In the genomic region with DNA sequence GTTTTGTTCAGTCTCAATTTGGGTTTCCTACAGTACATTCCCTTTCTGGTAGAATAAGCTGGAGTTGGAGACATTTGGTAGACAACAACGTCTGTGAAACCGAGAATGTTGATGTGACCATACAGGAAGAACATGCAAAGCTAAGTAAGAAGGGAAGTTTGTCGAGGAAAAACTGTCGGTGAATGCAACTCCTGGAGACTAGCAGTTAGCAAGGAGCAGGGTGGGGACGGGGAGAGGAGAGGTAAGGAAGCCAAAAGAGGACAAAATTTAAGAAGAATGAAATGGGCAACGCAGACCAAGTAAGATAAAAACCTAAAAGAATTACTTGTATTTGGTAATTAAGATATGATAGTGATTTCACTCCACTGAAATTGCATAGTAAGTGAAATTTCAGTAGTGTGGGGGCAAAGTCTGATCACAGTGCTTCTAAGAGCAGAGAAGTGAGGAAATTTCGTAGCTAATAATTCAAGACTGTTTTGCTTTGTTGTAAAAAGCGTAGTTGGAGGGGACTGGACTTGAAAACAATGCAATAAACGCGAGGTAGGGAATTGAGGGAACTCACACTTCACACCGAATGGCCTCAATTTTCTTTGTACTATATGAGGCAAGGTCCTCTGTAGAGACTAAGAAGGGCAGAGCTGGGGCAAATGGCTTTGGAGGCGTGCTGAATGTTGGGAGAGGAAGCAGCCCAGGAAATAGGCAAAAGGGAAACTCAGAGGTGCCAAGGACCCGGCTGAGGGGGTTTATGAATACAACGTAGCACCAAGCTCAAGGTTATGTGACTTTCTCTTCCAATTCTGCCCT, we compare ENCODE assay signal across 9 cellular contexts. TPM values are rescaled to one million over a fixed set of nuclear protein-coding genes. Genes with fewer than 3 reads are reported as not detected.
A peak's percentile ranks its signal among the peaks of the same experiment; 100 is the strongest.
DNase-seq lines count a peak whose midpoint lies in the region; ATAC-seq and TF ChIP-seq lines count a peak whose summit lies in the region.
"Had no signal": no experiment of that assay in that cellular context is flagged by ENCODE, and none has a peak within 500 bp of the region (broad histone marks: within the 10 kb centered on the region; RNA-seq: fewer than 3 reads in every experiment).

No MANE protein-coding gene starts in this region.

- H3K4me3 Mint-ChIP-seq in activated T-cell treated with anti-CD3 and anti-CD28 coated beads, Interleukin-2, amount 50 U/mL, for 4 hours = peak overlapping the region; percentile 69
- peak overlapping the region; percentile 71 for H3K4me3 Mint-ChIP-seq in dendritic cell treated with granulocyte-macrophage colony-stimulating factor and Interleukin-4, amounts not matched to agents 40 ng/mL and 50 ng/mL, for 4 days

- no peak for ATAC-seq in activated T-cell treated with anti-CD3 and anti-CD28 coated beads, Interleukin-2, amount 50 U/mL, for 4 hours
- no peak for ATAC-seq in GM21390 (IDR thresholded peaks at IDR 0.05; ENCODE audit: unreplicated experiment)
- ATAC-seq in HG02610 (IDR thresholded peaks at IDR 0.05; ENCODE audit: unreplicated experiment) = no peak
- ATAC-seq in GM18858 (IDR thresholded peaks at IDR 0.05; ENCODE audit: unreplicated experiment) = no peak

- peaks cover 28% of the 10 kb centered on the region for H3K4me1 Mint-ChIP-seq in activated T-cell treated with anti-CD3 and anti-CD28 coated beads, Interleukin-2, amount 50 U/mL, for 4 hours (ENCODE audit: low read depth)
- peaks cover 28% of the 10 kb centered on the region for H3K4me1 Mint-ChIP-seq in dendritic cell treated with granulocyte-macrophage colony-stimulating factor and Interleukin-4, amounts not matched to agents 40 ng/mL and 50 ng/mL, for 4 days (ENCODE audit: low read depth)

- H3K27me3 Mint-ChIP-seq in activated T-cell treated with anti-CD3 and anti-CD28 coated beads, Interleukin-2, amount 50 U/mL, for 4 hours (ENCODE audit: low read depth) = peaks cover 44% of the 10 kb centered on the region
- H3K27me3 Mint-ChIP-seq in dendritic cell treated with granulocyte-macrophage colony-stimulating factor and Interleukin-4, amounts not matched to agents 40 ng/mL and 50 ng/mL, for 4 days = peaks cover 58% of the 10 kb centered on the region

- TF ChIP-seq POLR2A in tibial nerve (IDR thresholded peaks at IDR 0.05) = no peak

- peaks cover 17% of the 10 kb centered on the region for H3K4me1 ChIP-seq in mononuclear cell (ENCODE audit: insufficient read depth, low read length)
- H3K4me1 ChIP-seq in tibial nerve = peaks cover 0 to 14% (median 0%) of the 10 kb centered on the region in 4 donors

- DNase-seq in activated T-cell treated with anti-CD3 and anti-CD28 coated beads, Interleukin-2, amount 50 U/mL, for 4 hours = no peak
- DNase-seq in activated T-cell treated with anti-CD3 and anti-CD28 coated beads for 4 hours = no peak
- no peak for DNase-seq in tibial nerve (ENCODE audit: low spot score in 2 of 2)
- DNase-seq: AML-193 had no signal

- no peak for TF ChIP-seq CTCF in tibial nerve (IDR thresholded peaks at IDR 0.05)

- intact Hi-C loops in dendritic cell treated with granulocyte-macrophage colony-stimulating factor and Interleukin-4, amounts not matched to agents 40 ng/mL and 50 ng/mL, for 4 days (cut with micrococcal nuclease) = loop anchor here (2.0 kb wide), 1 partner anchor 14 kb away; no protein-coding TSS in a partner anchor

- peak overlapping the region in 2 of 4 donors; percentile 70 to 77 for H3K27ac ChIP-seq in tibial nerve

- H3K27me3 ChIP-seq in mononuclear cell (ENCODE audit: insufficient read depth, low read length) (peaks cover 50% of the 10 kb centered on the region), tibial nerve (peaks cover 0 to 26% of the 10 kb centered on the region in 2 donors)

- peaks cover 2% of the 10 kb centered on the region for H3K9me3 Mint-ChIP-seq in activated T-cell treated with anti-CD3 and anti-CD28 coated beads, Interleukin-2, amount 50 U/mL, for 4 hours
- H3K9me3 Mint-ChIP-seq in dendritic cell treated with granulocyte-macrophage colony-stimulating factor and Interleukin-4, amounts not matched to agents 40 ng/mL and 50 ng/mL, for 4 days = no peaks in the 10 kb centered on the region

- TF ChIP-seq EP300 in tibial nerve (IDR thresholded peaks at IDR 0.05) = no peak

- peak overlapping the region; percentile 36 for H3K4me3 ChIP-seq in mononuclear cell (ENCODE audit: low read length)
- peak overlapping the region in 3 of 4 donors; percentile 56 to 71 (median 65) for H3K4me3 ChIP-seq in tibial nerve

- WGBS in tibial nerve, 2 donors = 63 to 66% methylated on average over 14 of the region's 14 CpGs

- no peaks in the 10 kb centered on the region for H3K36me3 ChIP-seq in tibial nerve

- H3K36me3 Mint-ChIP-seq in activated T-cell treated with anti-CD3 and anti-CD28 coated beads, Interleukin-2, amount 50 U/mL, for 4 hours (ENCODE audit: insufficient read depth) = no peaks in the 10 kb centered on the region
- H3K36me3 Mint-ChIP-seq in dendritic cell treated with granulocyte-macrophage colony-stimulating factor and Interleukin-4, amounts not matched to agents 40 ng/mL and 50 ng/mL, for 4 days (ENCODE audit: low read depth) = no peaks in the 10 kb centered on the region

- H3K9me3 ChIP-seq in mononuclear cell (ENCODE audit: low read depth, low read length) = no peaks in the 10 kb centered on the region
- no peaks in the 10 kb centered on the region for H3K9me3 ChIP-seq in tibial nerve

- H3K27ac Mint-ChIP-seq in dendritic cell treated with granulocyte-macrophage colony-stimulating factor and Interleukin-4, amounts not matched to agents 40 ng/mL and 50 ng/mL, for 4 days = no peak overlapping the region

RNA-seq across cellular contexts. Expression of a gene that starts 0.8 kb away (rescaled TPM):
- total RNA-seq in activated T-cell treated with anti-CD3 and anti-CD28 coated beads, Interleukin-2, amount 50 U/mL, for 4 hours = under 1 TPM in 2 of 3 donors, not detected in 1; 0.11 to 0.35 TPM
- under 0.01 TPM for total RNA-seq in mononuclear cell
- total RNA-seq in tibial nerve = 1 to 10 TPM; 2.1 to 6.9 (median 3.7) TPM

RNA-seq across cellular contexts. Expression of a gene that starts 40.3 kb away (rescaled TPM):
- 1 to 10 TPM; 5.4 to 6.6 (median 5.5) TPM for total RNA-seq in activated T-cell treated with anti-CD3 and anti-CD28 coated beads, Interleukin-2, amount 50 U/mL, for 4 hours
- total RNA-seq in mononuclear cell (22.4 TPM), tibial nerve (10 to 100 TPM; 33.9 to 38.0 (median 35.6) TPM)
